ENCODE assay signal across 24 cellular contexts in the genomic region with DNA sequence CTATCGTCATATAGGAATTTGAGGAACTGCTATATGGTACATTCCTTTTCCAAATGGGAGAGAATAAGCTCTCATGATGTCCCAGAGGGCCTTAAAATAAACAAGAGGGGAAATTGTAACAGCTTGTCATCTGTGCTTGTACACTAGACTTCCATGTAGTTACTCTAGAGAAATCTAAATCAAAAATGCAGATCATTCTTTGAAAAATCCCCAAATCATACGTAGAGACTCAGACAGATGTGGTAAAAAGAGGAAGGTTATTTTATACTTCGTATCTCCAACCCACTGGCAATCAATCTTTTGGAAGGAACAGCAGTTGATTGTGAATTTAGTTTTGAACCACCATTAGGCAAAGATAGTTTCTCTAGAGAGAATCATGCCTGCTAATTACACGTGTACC. TPM values are rescaled to one million over a fixed set of nuclear protein-coding genes. Genes with fewer than 3 reads are reported as not detected.
DNase-seq lines count a peak whose midpoint lies in the region; ATAC-seq, FAIRE-seq and TF ChIP-seq lines count a peak whose summit lies in the region.
"Had no signal": no experiment of that assay in that cellular context is flagged by ENCODE, and none has a peak within 500 bp of the region (broad histone marks: within the 10 kb centered on the region; RNA-seq: fewer than 3 reads in every experiment).

No MANE protein-coding gene starts in this region.

- TF ChIP-seq CTCF in natural killer cell (IDR thresholded peaks at IDR 0.05) (no peak), osteocyte (IDR thresholded peaks at IDR 0.05) (no peak)

- no peak for TF ChIP-seq POLR2A in GM12892 (IDR thresholded peaks at IDR 0.05; ENCODE audit: low read depth, low read length)

- intact Hi-C loops in activated CD4-positive, alpha-beta T cell treated with anti-CD3 and anti-CD28 coated beads for 36 hours (cut with DNase I, micrococcal nuclease): no loop called here
- intact Hi-C loops in activated T-helper 2 cell treated with anti-CD3 and anti-CD28 coated beads, Interferon-gamma antibody, Interleukin-2, Interleukin-4, amounts not matched to agents 10 μg/mL and 5 μg/mL and 100 μg/mL, durations not matched to agents 14 hours and 24 hours and 36 hours (cut with micrococcal nuclease): no loop called here
- intact Hi-C loops in natural killer cell (cut with micrococcal nuclease): no loop called here

- H3K9me3 Mint-ChIP-seq in activated CD4-positive, alpha-beta T cell treated with anti-CD3 and anti-CD28 coated beads for 36 hours (ENCODE audit: low read depth): no peaks in the 10 kb centered on the region
- no peaks in the 10 kb centered on the region for H3K9me3 Mint-ChIP-seq in activated T-helper 2 cell treated with anti-CD3 and anti-CD28 coated beads, Interferon-gamma antibody, Interleukin-2, Interleukin-4, amounts not matched to agents 10 μg/mL and 5 μg/mL and 100 μg/mL, durations not matched to agents 14 hours and 24 hours and 36 hours
- no peaks in the 10 kb centered on the region for H3K9me3 Mint-ChIP-seq in natural killer cell
- H3K9me3 Mint-ChIP-seq in osteocyte (ENCODE audit: unreplicated experiment): peaks cover 4% of the 10 kb centered on the region

- H3K36me3 ChIP-seq in H7 (replicated peaks; ENCODE audit: control insufficient read depth, insufficient read depth, low read length): no peaks in the 10 kb centered on the region
- H3K36me3 ChIP-seq: cardiac muscle cell, upper lobe of right lung had no signal

- H3K27me3 ChIP-seq in H7 (ENCODE audit: control insufficient read depth, insufficient read depth, low read length): no peaks in the 10 kb centered on the region
- H3K27me3 ChIP-seq: cardiac muscle cell, upper lobe of right lung had no signal

- peak overlapping the region; percentile 43 for H3K4me3 Mint-ChIP-seq in activated CD4-positive, alpha-beta T cell treated with anti-CD3 and anti-CD28 coated beads for 36 hours
- no peak overlapping the region for H3K4me3 Mint-ChIP-seq in activated T-helper 2 cell treated with anti-CD3 and anti-CD28 coated beads, Interferon-gamma antibody, Interleukin-2, Interleukin-4, amounts not matched to agents 10 μg/mL and 5 μg/mL and 100 μg/mL, durations not matched to agents 14 hours and 24 hours and 36 hours (ENCODE audit: low read depth)
- H3K4me3 Mint-ChIP-seq in natural killer cell (no peak overlapping the region), osteocyte (ENCODE audit: unreplicated experiment) (no peak overlapping the region)

- no peak overlapping the region for H3K4me3 ChIP-seq in H7 (ENCODE audit: insufficient read depth, low read depth, low read length)
- H3K4me3 ChIP-seq: cardiac muscle cell, psoas muscle, upper lobe of right lung had no signal

- FAIRE-seq in GM12892 (lab: Jason Lieb, UNC): peak; percentile 27
- FAIRE-seq: HTR-8/SVneo had no signal

- peaks cover 24% of the 10 kb centered on the region for H3K36me3 Mint-ChIP-seq in activated CD4-positive, alpha-beta T cell treated with anti-CD3 and anti-CD28 coated beads for 36 hours (ENCODE audit: low read depth)
- H3K36me3 Mint-ChIP-seq in activated T-helper 2 cell treated with anti-CD3 and anti-CD28 coated beads, Interferon-gamma antibody, Interleukin-2, Interleukin-4, amounts not matched to agents 10 μg/mL and 5 μg/mL and 100 μg/mL, durations not matched to agents 14 hours and 24 hours and 36 hours (ENCODE audit: low read depth): peaks cover 50% of the 10 kb centered on the region
- H3K36me3 Mint-ChIP-seq in natural killer cell (peaks cover 25% of the 10 kb centered on the region), osteocyte (ENCODE audit: unreplicated experiment) (no peaks in the 10 kb centered on the region)

- H3K27me3 Mint-ChIP-seq in activated CD4-positive, alpha-beta T cell treated with anti-CD3 and anti-CD28 coated beads for 36 hours: no peaks in the 10 kb centered on the region
- H3K27me3 Mint-ChIP-seq in activated T-helper 2 cell treated with anti-CD3 and anti-CD28 coated beads, Interferon-gamma antibody, Interleukin-2, Interleukin-4, amounts not matched to agents 10 μg/mL and 5 μg/mL and 100 μg/mL, durations not matched to agents 14 hours and 24 hours and 36 hours (ENCODE audit: low read depth): no peaks in the 10 kb centered on the region
- H3K27me3 Mint-ChIP-seq in natural killer cell (ENCODE audit: low read depth in 2 of 2) (peaks cover 0 to 14% of the 10 kb centered on the region in 2 donors), osteocyte (ENCODE audit: unreplicated experiment) (no peaks in the 10 kb centered on the region)

- peak overlapping the region; percentile 80 for H3K27ac Mint-ChIP-seq in activated CD4-positive, alpha-beta T cell treated with anti-CD3 and anti-CD28 coated beads for 36 hours
- peak overlapping the region; percentile 33 for H3K27ac Mint-ChIP-seq in activated T-helper 2 cell treated with anti-CD3 and anti-CD28 coated beads, Interferon-gamma antibody, Interleukin-2, Interleukin-4, amounts not matched to agents 10 μg/mL and 5 μg/mL and 100 μg/mL, durations not matched to agents 14 hours and 24 hours and 36 hours
- H3K27ac Mint-ChIP-seq in natural killer cell: peak overlapping the region; percentile 73 to 96
- H3K27ac Mint-ChIP-seq in osteocyte (ENCODE audit: unreplicated experiment): no peak overlapping the region

- no peak for DNase-seq in activated CD4-positive, alpha-beta T cell treated with anti-CD3 and anti-CD28 coated beads for 36 hours
- no peak for DNase-seq in activated CD4-positive, alpha-beta T cell treated with anti-CD3 and anti-CD28 coated beads for 48 hours
- DNase-seq in GM12892 (ENCODE audit: insufficient read length) (no peak), natural killer cell (no peak), SK-N-DZ (ENCODE audit: low spot score) (no peak), H7 (no peak), osteocyte (ENCODE audit: extremely low spot score, unreplicated experiment) (no peak)
- no peak for DNase-seq in activated T-helper 2 cell treated with anti-CD3 and anti-CD28 coated beads, Interferon-gamma antibody, Interleukin-2, Interleukin-4, amounts not matched to agents 10 μg/mL and 5 μg/mL and 100 μg/mL, durations not matched to agents 14 hours and 24 hours and 36 hours (ENCODE audit: low spot score)
- DNase-seq: amniotic stem cell; erythroblast; foreskin melanocyte; HCEC 1CT; kidney glomerular epithelial cell; mammary epithelial cell; NCI-H526; psoas muscle; stimulated activated CD4-positive, alpha-beta T cell treated with anti-CD3 and anti-CD28 coated beads, Interleukin-2, amount 100 ng/mL, for 24 hours; upper lobe of right lung had no signal

- ATAC-seq in activated CD4-positive, alpha-beta T cell treated with anti-CD3 and anti-CD28 coated beads for 36 hours: no peak
- ATAC-seq in natural killer cell: no peak
- ATAC-seq: psoas muscle, Right ventricle myocardium inferior, upper lobe of right lung had no signal

- POLR2A ChIA-PET in activated CD4-positive, alpha-beta T cell treated with anti-CD3 and anti-CD28 coated beads for 36 hours (lab: Charles Lee): no interaction called here

- peaks cover 78% of the 10 kb centered on the region for H3K4me1 Mint-ChIP-seq in activated CD4-positive, alpha-beta T cell treated with anti-CD3 and anti-CD28 coated beads for 36 hours
- peaks cover 53% of the 10 kb centered on the region for H3K4me1 Mint-ChIP-seq in activated T-helper 2 cell treated with anti-CD3 and anti-CD28 coated beads, Interferon-gamma antibody, Interleukin-2, Interleukin-4, amounts not matched to agents 10 μg/mL and 5 μg/mL and 100 μg/mL, durations not matched to agents 14 hours and 24 hours and 36 hours (ENCODE audit: low read depth)
- peaks cover 51 to 54% of the 10 kb centered on the region in 2 donors for H3K4me1 Mint-ChIP-seq in natural killer cell
- no peaks in the 10 kb centered on the region for H3K4me1 Mint-ChIP-seq in osteocyte (ENCODE audit: unreplicated experiment)

- CTCF ChIA-PET in activated CD4-positive, alpha-beta T cell treated with anti-CD3 and anti-CD28 coated beads for 36 hours (lab: Charles Lee): interaction anchor here (0.7 to 4.2 kb wide), 3 partner anchors 11 to 86 kb away, joined by 3 to 13 read pairs (median 6); a partner anchor contains a TSS

RNA-seq across cellular contexts. Expression of a gene that starts 26.1 kb away (rescaled TPM):
- total RNA-seq in activated CD4-positive, alpha-beta T cell treated with anti-CD3 and anti-CD28 coated beads for 36 hours: 1 to 10 TPM; 8.5 to 9.9 TPM
- polyA plus RNA-seq in GM12892 (2012; ENCODE audit: missing spikeins): 5.4 TPM
- 9.2 and 10.1 TPM in 2 replicates for total RNA-seq in activated T-helper 2 cell treated with anti-CD3 and anti-CD28 coated beads, Interferon-gamma antibody, Interleukin-2, Interleukin-4, amounts not matched to agents 10 μg/mL and 5 μg/mL and 100 μg/mL, durations not matched to agents 14 hours and 24 hours and 36 hours
- total RNA-seq in natural killer cell (10 to 100 TPM; 39.2 to 58.2 (median 51.4) TPM), osteocyte (not detected in 2 replicates)
- not detected in 2 replicates for polyA plus RNA-seq in SK-N-DZ (2014; cell fraction: cytosol; rRNA removed)
- not detected in 2 replicates for polyA plus RNA-seq in SK-N-DZ (2014; cell fraction: nucleus; rRNA removed)
- total RNA-seq in H7 (2014; rRNA removed; shearing (Covaris generic)): not detected in 2 replicates
- total RNA-seq: cardiac muscle cell, dermis microvascular lymphatic vessel endothelial cell, LHCN-M2, mammary epithelial cell had no signal
- polyA plus RNA-seq: cardiac muscle cell, mammary epithelial cell, neural cell had no signal
